10 cellular contexts compared by ENCODE assay signal in genomic region chr5:171495122-171495700, GRCh38.
DNase-seq lines count a peak whose midpoint lies in the region; ATAC-seq, FAIRE-seq and TF ChIP-seq lines count a peak whose summit lies in the region.
"Had no signal": no experiment of that assay in that cellular context is flagged by ENCODE, and none has a peak within 500 bp of the region (broad histone marks: within the 10 kb centered on the region; RNA-seq: fewer than 3 reads in every experiment).

No MANE protein-coding gene starts in this region.

- H3K27me3 ChIP-seq in Panc1 (ENCODE audit: control insufficient read depth, insufficient read depth, low read length) = peaks cover 3% of the 10 kb centered on the region; the same call in 1 of the 2 replicates
- peaks cover 6% of the 10 kb centered on the region for H3K27me3 ChIP-seq in osteoblast (ENCODE audit: insufficient read depth, low read length)

- no peak for FAIRE-seq in A549 (lab: Jason Lieb, UNC)
- FAIRE-seq: colon had no signal

- no peaks in the 10 kb centered on the region for H3K36me3 ChIP-seq in Panc1 (ENCODE audit: control insufficient read depth, insufficient read depth, low read length)
- H3K36me3 ChIP-seq in osteoblast (ENCODE audit: insufficient read depth, low read length) = no peaks in the 10 kb centered on the region
- H3K36me3 ChIP-seq in OCI-LY7 (ENCODE audit: insufficient read depth, low read length) = no peaks in the 10 kb centered on the region

- no peak for TF ChIP-seq RAD21 in A549 (conservative IDR thresholded peaks at IDR 0.05 in 1 of 2, IDR thresholded peaks at IDR 0.05 in 1 of 2)

- H3K4me1 ChIP-seq in A549 (peaks cover 15% of the 10 kb centered on the region), Panc1 (ENCODE audit: control insufficient read depth, insufficient read depth, low read length) (no peaks in the 10 kb centered on the region), osteoblast (ENCODE audit: insufficient read depth, low read length) (peaks cover 12% of the 10 kb centered on the region), OCI-LY7 (ENCODE audit: insufficient read depth, low read length, poor library complexity, severe bottlenecking) (no peaks in the 10 kb centered on the region)

- WGBS in A549 (ENCODE audit: missing lambda C conversion rate) = 64% methylated on average over 4 of the region's 5 CpGs

- CTCF ChIA-PET in A549 (lab: Yijun Ruan, JAX) (interaction anchor here (1.3 to 1.8 kb wide), 3 partner anchors 11 to 135 kb away, joined by 4 to 11 read pairs (median 5); no protein-coding TSS in a partner anchor), Panc1 (lab: Charles Lee) (no interaction called here), OCI-LY7 (lab: Charles Lee; ENCODE audit: unreplicated experiment) (no interaction called here)

- peak overlapping the region; percentile 61 to 85 for H3K27ac ChIP-seq in A549
- no peak overlapping the region for H3K27ac ChIP-seq in Panc1 (ENCODE audit: low read length)
- H3K27ac ChIP-seq in osteoblast (ENCODE audit: low read depth, low read length) = no peak overlapping the region
- H3K27ac ChIP-seq in OCI-LY7 (ENCODE audit: low read depth, low read length, poor library complexity, severe bottlenecking) = no peak overlapping the region

- TF ChIP-seq CTCF in A549 (IDR thresholded peaks at IDR 0.05) = no peak
- no peak for TF ChIP-seq CTCF in Panc1 (IDR thresholded peaks at IDR 0.05)
- no peak for TF ChIP-seq CTCF in fibroblast of pulmonary artery (IDR thresholded peaks at IDR 0.05; ENCODE audit: low read length, missing control alignments)
- TF ChIP-seq CTCF in osteoblast (IDR thresholded peaks at IDR 0.05; ENCODE audit: extremely low read depth, low read depth, low read length) = no peak
- no peak for TF ChIP-seq CTCF in OCI-LY7 (conservative IDR thresholded peaks at IDR 0.05; ENCODE audit: low read length)

- peak overlapping the region; percentile 49 for H3K4me2 ChIP-seq in A549
- H3K4me2 ChIP-seq in osteoblast (ENCODE audit: insufficient read depth, low read length) = peak overlapping the region; percentile 52
- no peak overlapping the region for H3K4me2 ChIP-seq in OCI-LY7 (ENCODE audit: low read length)

- H3K4me3 ChIP-seq in A549 = no peak overlapping the region
- H3K4me3 ChIP-seq in Panc1 (ENCODE audit: low read depth in 2 of 2, low read length in 2 of 2) = no peak overlapping the region
- H3K4me3 ChIP-seq in fibroblast of pulmonary artery (replicated peaks; ENCODE audit: low read depth, low read length) = no peak overlapping the region
- no peak overlapping the region for H3K4me3 ChIP-seq in osteoblast (ENCODE audit: insufficient read depth, low read length)
- H3K4me3 ChIP-seq in OCI-LY7 (ENCODE audit: low read depth, low read length, poor library complexity, severe bottlenecking) = no peak overlapping the region

- BruUV-seq in Panc1 (replicated peaks; lab: Mats Ljungman, UMichigan) (no TSS peak), OCI-LY7 (replicated peaks; lab: Mats Ljungman, UMichigan) (no TSS peak)

- intact Hi-C loops in Panc1 (cut with micrococcal nuclease; ENCODE audit: unreplicated experiment) = no loop called here
- intact Hi-C loops in left colon (cut with DNase I, micrococcal nuclease) = no loop called here
- intact Hi-C loops in OCI-LY7 (cut with micrococcal nuclease; ENCODE audit: unreplicated experiment) = no loop called here

- H3K9me3 ChIP-seq in A549 (no peaks in the 10 kb centered on the region), Panc1 (ENCODE audit: control insufficient read depth, insufficient read depth, low read depth, low read length) (no peaks in the 10 kb centered on the region), osteoblast (ENCODE audit: low read depth, low read length) (no peaks in the 10 kb centered on the region), OCI-LY7 (ENCODE audit: low read length) (no peaks in the 10 kb centered on the region)

- ATAC-seq in A549 (peak; percentile 10 to 30; a peak in 2 of 6 replicates), Panc1 (peak; percentile 36; the same call in 1 of the 2 replicates), left colon (no peak), HG03039 (IDR thresholded peaks at IDR 0.05; ENCODE audit: unreplicated experiment) (no peak)

- DNase-seq in A549 (ENCODE audit: low read depth in 1 of 2, low spot score in 1 of 2) (no peak), Panc1 (ENCODE audit: low read depth, low spot score) (no peak), fibroblast of pulmonary artery (ENCODE audit: low read depth) (peak; percentile 13), osteoblast (ENCODE audit: insufficient read length, low spot score, missing footprints) (peak; percentile 53), left colon (no peak), NCI-H2029 treated with DMSO at 0.1 percent for 48 hours (lab: John Stamatoyannopoulos, UW) (no peak), OCI-LY7 (ENCODE audit: low spot score) (no peak)
- DNase-seq: NCI-H1092 treated with DMSO at 0.1 percent for 48 hours had no signal

- H3K9me2 ChIP-seq in OCI-LY7 (ENCODE audit: insufficient read depth, low read length) = no peaks in the 10 kb centered on the region

- H2AFZ ChIP-seq in osteoblast (ENCODE audit: low read length) (no peak overlapping the region), OCI-LY7 (ENCODE audit: low read length) (no peak overlapping the region)

- H4K20me1 ChIP-seq in osteoblast (ENCODE audit: insufficient read depth, low read length) (no peaks in the 10 kb centered on the region), OCI-LY7 (ENCODE audit: insufficient read depth, low read length) (no peaks in the 10 kb centered on the region)

- POLR2A ChIA-PET in A549 (lab: Yijun Ruan, JAX) = interaction anchor here (0.6 kb wide), 1 partner anchor 27 kb away, joined by 3 read pairs; no protein-coding TSS in a partner anchor
- POLR2A ChIA-PET in Panc1 (lab: Charles Lee) = no interaction called here
- POLR2A ChIA-PET in OCI-LY7 (lab: Charles Lee) = no interaction called here

- in situ Hi-C loops in Panc1 (cut with HindIII; ENCODE audit: low pct_unique_long_range_greater_than_20kb, low sequenced_read_pairs) = no loop called here

- H3K79me2 ChIP-seq in osteoblast (ENCODE audit: insufficient read depth, low read length) (no peaks in the 10 kb centered on the region), OCI-LY7 (ENCODE audit: insufficient read depth, low read depth, low read length) (no peaks in the 10 kb centered on the region)

- no peak for TF ChIP-seq EP300 in A549 (IDR thresholded peaks at IDR 0.05)

- TF ChIP-seq POLR2A in A549 (IDR thresholded peaks at IDR 0.05; ENCODE audit: low read length) = no peak

TF ChIP-seq in A549, 52 proteins besides CTCF, POLR2A, EP300 and RAD21:
- TF ChIP-seq E2F6 (IDR thresholded peaks at IDR 0.05; ENCODE audit: borderline replicate concordance, low read depth) (no peak), PBX3 (IDR thresholded peaks at IDR 0.05) (no peak), ATOH8 (CRISPR knock-in tag; IDR thresholded peaks at IDR 0.05; ENCODE audit: low read depth) (no peak), ZNF302 (CRISPR knock-in tag; IDR thresholded peaks at IDR 0.05) (no peak), SREBF2 (IDR thresholded peaks at IDR 0.05) (no peak), KDM1A (IDR thresholded peaks at IDR 0.05; ENCODE audit: low read depth) (no peak), NPAS2 (CRISPR knock-in tag; IDR thresholded peaks at IDR 0.05; ENCODE audit: borderline replicate concordance) (no peak)
TF ChIP-seq in A549: peak in this region for 0.

Comparison
In these comparisons a context has a peak if more than half of its experiments do, and no peak if none do; other contexts are left out.
1. ATAC-seq: peak in A549 (2 of 2) and Panc1 (single experiment); none in left colon (single experiment) and HG03039 (single experiment).
2. DNase-seq: peak in fibroblast of pulmonary artery (single experiment) and osteoblast (single experiment); none in A549 (0 of 2), Panc1 (single experiment), left colon (0 of 2), NCI-H2029 treated with DMSO at 0.1 percent for 48 hours (single experiment) and OCI-LY7 (single experiment).
3. H3K27ac ChIP-seq: peak in A549 (2 of 2); none in Panc1 (single experiment), osteoblast (single experiment) and OCI-LY7 (single experiment).